ENCODE assay signal across 19 cellular contexts in genomic region chr7:12089951-12090756, GRCh38.
"Had no signal": no experiment of that assay in that cellular context is flagged by ENCODE, and none has a peak within 500 bp of the region (broad histone marks: within the 10 kb centered on the region; RNA-seq: fewer than 3 reads in every experiment).

No MANE protein-coding gene starts in this region.

- H3K27me3 Mint-ChIP-seq: activated CD4-positive, alpha-beta T cell treated with anti-CD3 and anti-CD28 coated beads, Interleukin-2, amount 10 ng/mL, durations not matched to agents 24 days and 14 days; activated naive CD4-positive, alpha-beta T cell treated with anti-CD3 and anti-CD28 coated beads, Interleukin-2, amount 50 U/mL, for 24 hours had no signal

- H3K4me1 ChIP-seq: adrenal gland, esophagus muscularis mucosa, lower lobe of right lung, thyroid gland, vagina had no signal

- DNase-seq: activated B cell treated with CpG ODN at 0.5 μM for 24 hours; activated CD4-positive, alpha-beta T cell treated with anti-CD3 and anti-CD28 coated beads, Interleukin-2, amount 10 ng/mL, durations not matched to agents 24 days and 14 days; activated CD8-positive, alpha-beta memory T cell treated with anti-CD3 and anti-CD28 coated beads, Interleukin-2, amount 50 U/mL, for 4 hours; activated CD8-positive, alpha-beta T cell treated with anti-CD3 and anti-CD28 coated beads, Interleukin-2, amount 10 ng/mL, durations not matched to agents 7 days and 5 days; activated effector memory CD4-positive, alpha-beta T cell treated with anti-CD3 and anti-CD28 coated beads, Interleukin-2, amount 50 U/mL, for 16 hours; activated T-cell treated with anti-CD3 and anti-CD28 coated beads, Interleukin-2, amount 50 U/mL, for 48 hours; caudate nucleus; effector CD4-positive, alpha-beta T cell; foreskin fibroblast; lower lobe of right lung; stimulated activated CD4-positive, alpha-beta T cell treated with anti-CD3 and anti-CD28 coated beads, Interleukin-2, amount 100 ng/mL, for 48 hours; stimulated activated naive B cell treated with anti-CD40 and anti-IgM and Interleukin-4, amounts not matched to agents 10 μg/mL and 1 μg/mL and 100 μg/mL, for 72 hours; thyroid gland had no signal

- H3K27ac ChIP-seq: adrenal gland, coronary artery, esophagus muscularis mucosa, lower lobe of right lung, thyroid gland, vagina had no signal

- H3K27me3 ChIP-seq: adrenal gland, esophagus muscularis mucosa, thyroid gland, vagina had no signal

- H3K9me3 ChIP-seq: adrenal gland, lower lobe of right lung, thyroid gland, vagina had no signal

- H3K36me3 ChIP-seq: adrenal gland, esophagus muscularis mucosa, lower lobe of right lung, thyroid gland, vagina had no signal

- H3K4me3 Mint-ChIP-seq: activated B cell treated with CpG ODN at 0.5 μM for 24 hours; activated CD4-positive, alpha-beta T cell treated with anti-CD3 and anti-CD28 coated beads, Interleukin-2, amount 10 ng/mL, durations not matched to agents 24 days and 14 days; activated CD8-positive, alpha-beta T cell treated with anti-CD3 and anti-CD28 coated beads, Interleukin-2, amount 10 ng/mL, durations not matched to agents 7 days and 5 days; activated naive CD4-positive, alpha-beta T cell treated with anti-CD3 and anti-CD28 coated beads, Interleukin-2, amount 50 U/mL, for 24 hours; stimulated activated naive B cell treated with anti-CD40 and anti-IgM and Interleukin-4, amounts not matched to agents 10 μg/mL and 1 μg/mL and 100 μg/mL, for 72 hours had no signal

- H3K27ac Mint-ChIP-seq: activated B cell treated with CpG ODN at 0.5 μM for 24 hours; activated CD4-positive, alpha-beta T cell treated with anti-CD3 and anti-CD28 coated beads, Interleukin-2, amount 10 ng/mL, durations not matched to agents 24 days and 14 days; activated CD8-positive, alpha-beta T cell treated with anti-CD3 and anti-CD28 coated beads, Interleukin-2, amount 10 ng/mL, durations not matched to agents 7 days and 5 days; activated naive CD4-positive, alpha-beta T cell treated with anti-CD3 and anti-CD28 coated beads, Interleukin-2, amount 50 U/mL, for 24 hours; stimulated activated naive B cell treated with anti-CD40 and anti-IgM and Interleukin-4, amounts not matched to agents 10 μg/mL and 1 μg/mL and 100 μg/mL, for 72 hours had no signal

- ATAC-seq: activated CD8-positive, alpha-beta T cell treated with anti-CD3 and anti-CD28 coated beads, Interleukin-2, amount 10 ng/mL, durations not matched to agents 7 days and 5 days had no signal

- H3K9me3 Mint-ChIP-seq: activated B cell treated with CpG ODN at 0.5 μM for 24 hours; activated CD4-positive, alpha-beta T cell treated with anti-CD3 and anti-CD28 coated beads, Interleukin-2, amount 10 ng/mL, durations not matched to agents 24 days and 14 days; activated naive CD4-positive, alpha-beta T cell treated with anti-CD3 and anti-CD28 coated beads, Interleukin-2, amount 50 U/mL, for 24 hours; stimulated activated naive B cell treated with anti-CD40 and anti-IgM and Interleukin-4, amounts not matched to agents 10 μg/mL and 1 μg/mL and 100 μg/mL, for 72 hours had no signal

- H3K4me1 Mint-ChIP-seq: activated B cell treated with CpG ODN at 0.5 μM for 24 hours; activated CD4-positive, alpha-beta T cell treated with anti-CD3 and anti-CD28 coated beads, Interleukin-2, amount 10 ng/mL, durations not matched to agents 24 days and 14 days; activated naive CD4-positive, alpha-beta T cell treated with anti-CD3 and anti-CD28 coated beads, Interleukin-2, amount 50 U/mL, for 24 hours; stimulated activated naive B cell treated with anti-CD40 and anti-IgM and Interleukin-4, amounts not matched to agents 10 μg/mL and 1 μg/mL and 100 μg/mL, for 72 hours had no signal

- H3K4me3 ChIP-seq: coronary artery, esophagus muscularis mucosa, lower lobe of right lung, thyroid gland, vagina had no signal

- FAIRE-seq: TTC549 had no signal
